ENCODE assay signal across 17 cellular contexts in the genomic region with DNA sequence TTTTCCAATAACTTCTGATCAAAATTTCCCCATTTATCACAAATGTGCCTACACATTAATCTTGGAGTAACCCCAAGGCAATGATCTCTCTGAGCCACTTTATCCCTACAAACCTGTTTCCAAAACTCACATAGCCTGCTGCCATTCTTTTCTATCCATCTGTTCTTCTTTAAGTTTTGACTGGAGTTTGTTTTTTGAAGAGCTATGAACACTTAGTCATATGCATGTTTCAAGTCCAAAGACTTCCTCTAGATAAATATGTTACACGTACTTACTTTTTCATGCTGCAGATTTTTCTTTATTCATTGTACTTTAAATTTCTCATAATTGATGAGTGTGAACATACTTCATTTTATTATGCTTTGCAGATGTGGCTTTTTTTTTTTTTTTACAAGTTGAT.
A peak's percentile ranks its signal among the peaks of the same experiment; 100 is the strongest.
DNase-seq lines count a peak whose midpoint lies in the region; FAIRE-seq and TF ChIP-seq lines count a peak whose summit lies in the region.
"Had no signal": no experiment of that assay in that cellular context is flagged by ENCODE, and none has a peak within 500 bp of the region (broad histone marks: within the 10 kb centered on the region; RNA-seq: fewer than 3 reads in every experiment).

No MANE protein-coding gene starts in this region.

- no peak overlapping the region for H3K4me3 Mint-ChIP-seq in astrocyte (ENCODE audit: unreplicated experiment)
- H3K4me3 Mint-ChIP-seq: GM23338 had no signal

- H3K9me3 Mint-ChIP-seq in astrocyte (ENCODE audit: unreplicated experiment): peaks cover 2% of the 10 kb centered on the region
- H3K9me3 Mint-ChIP-seq: GM23338 had no signal

- H3K4me3 ChIP-seq in astrocyte (ENCODE audit: insufficient read depth, low read depth, low read length) (no peak overlapping the region), fibroblast of mammary gland (ENCODE audit: control insufficient read depth, low read depth, low read length) (no peak overlapping the region), osteoblast (ENCODE audit: insufficient read depth, low read length) (no peak overlapping the region), HAP-1 (no peak overlapping the region)
- H3K4me3 ChIP-seq: GM23338 had no signal

- FAIRE-seq in G401.6 (lab: Jason Lieb, UNC): peak; percentile 81
- no peak for FAIRE-seq in astrocyte (lab: Jason Lieb, UNC)

- no peaks in the 10 kb centered on the region for H3K9me3 ChIP-seq in astrocyte (ENCODE audit: insufficient read depth, low read depth, low read length)
- H3K9me3 ChIP-seq in osteoblast (ENCODE audit: low read depth, low read length): no peaks in the 10 kb centered on the region
- H3K9me3 ChIP-seq in HAP-1: no peaks in the 10 kb centered on the region

- no peaks in the 10 kb centered on the region for H3K36me3 Mint-ChIP-seq in astrocyte (ENCODE audit: low read depth, unreplicated experiment)

- H3K79me2 ChIP-seq in astrocyte (ENCODE audit: insufficient read depth, low read length) (no peaks in the 10 kb centered on the region), osteoblast (ENCODE audit: insufficient read depth, low read length) (no peaks in the 10 kb centered on the region)

- H3K27me3 ChIP-seq in astrocyte (ENCODE audit: insufficient read depth, low read length) (no peaks in the 10 kb centered on the region), osteoblast (ENCODE audit: insufficient read depth, low read length) (no peaks in the 10 kb centered on the region), HAP-1 (ENCODE audit: low read depth) (no peaks in the 10 kb centered on the region)

- TF ChIP-seq CTCF in astrocyte (IDR thresholded peaks at IDR 0.05; ENCODE audit: insufficient read depth, low read depth, low read length) (no peak), fibroblast of mammary gland (conservative IDR thresholded peaks at IDR 0.05; ENCODE audit: control insufficient read depth, insufficient read depth, low read depth, low read length) (no peak), osteoblast (IDR thresholded peaks at IDR 0.05; ENCODE audit: extremely low read depth, low read depth, low read length) (no peak)

- peaks cover under 1% of the 10 kb centered on the region for H3K4me1 Mint-ChIP-seq in astrocyte (ENCODE audit: low read depth, unreplicated experiment)
- H3K4me1 Mint-ChIP-seq: GM23338 had no signal

- H3K27me3 Mint-ChIP-seq in astrocyte (ENCODE audit: low read depth, unreplicated experiment): no peaks in the 10 kb centered on the region

- H2AFZ ChIP-seq in astrocyte (ENCODE audit: low read depth, low read length) (no peak overlapping the region), osteoblast (ENCODE audit: low read length) (no peak overlapping the region)
- H2AFZ ChIP-seq: GM23338 had no signal

- H3K4me1 ChIP-seq in astrocyte (ENCODE audit: insufficient read depth, low read length) (no peaks in the 10 kb centered on the region), osteoblast (ENCODE audit: insufficient read depth, low read length) (peaks cover 5% of the 10 kb centered on the region), HAP-1 (no peaks in the 10 kb centered on the region)

- H3K4me2 ChIP-seq in astrocyte (ENCODE audit: low read length): no peak overlapping the region
- no peak overlapping the region for H3K4me2 ChIP-seq in osteoblast (ENCODE audit: insufficient read depth, low read length)
- H3K4me2 ChIP-seq: GM23338, KMS-11 had no signal

- no peak overlapping the region for H3K9ac ChIP-seq in astrocyte (ENCODE audit: low read length)
- H3K9ac ChIP-seq: KMS-11 had no signal

- H4K20me1 ChIP-seq in astrocyte (ENCODE audit: insufficient read depth, low read length) (no peaks in the 10 kb centered on the region), osteoblast (ENCODE audit: insufficient read depth, low read length) (no peaks in the 10 kb centered on the region)

- no peak overlapping the region for H3K27ac Mint-ChIP-seq in astrocyte (ENCODE audit: unreplicated experiment)
- H3K27ac Mint-ChIP-seq: GM23338 had no signal

- in situ Hi-C loops in HAP-1 (cut with MboI; ENCODE audit: low sequenced_read_pairs): no loop called here

- H3K27ac ChIP-seq in astrocyte (ENCODE audit: low read depth, low read length) (no peak overlapping the region), osteoblast (ENCODE audit: low read depth, low read length) (no peak overlapping the region)
- H3K27ac ChIP-seq: KMS-11 had no signal

- peak; percentile 48 for DNase-seq in astrocyte (ENCODE audit: low read depth)
- peak; percentile 64 for DNase-seq in fibroblast of mammary gland (ENCODE audit: low read depth)
- DNase-seq in osteoblast (ENCODE audit: insufficient read length, low spot score, missing footprints): peak; percentile 72
- DNase-seq in activated CD4-positive, CD25-positive, alpha-beta regulatory T cell treated with anti-CD3 and anti-CD28 coated beads, Interleukin-2, amount 50 U/mL, for 72 hours: no peak
- DNase-seq in activated effector memory CD4-positive, alpha-beta T cell treated with anti-CD3 and anti-CD28 coated beads, Interleukin-2, amount 50 U/mL, for 16 hours: no peak
- no peak for DNase-seq in HAP-1 (ENCODE audit: low spot score in 2 of 2)
- DNase-seq: C1 segment of cervical spinal cord, COR-L47, DMS53, NCI-H1092 treated with DMSO at 0.1 percent for 48 hours, NCI-H1694 treated with DMSO at 0.1 percent for 48 hours, NCI-H446 treated with DMSO at 0.1 percent for 48 hours, NCI-H748 treated with DMSO at 0.1 percent for 48 hours, PC-3 had no signal

- H3K36me3 ChIP-seq in astrocyte (ENCODE audit: insufficient read depth, low read length) (no peaks in the 10 kb centered on the region), osteoblast (ENCODE audit: insufficient read depth, low read length) (no peaks in the 10 kb centered on the region), HAP-1 (replicated peaks) (no peaks in the 10 kb centered on the region)

Comparison
In these comparisons a context has a peak if more than half of its experiments do, and no peak if none do; other contexts are left out.
1. DNase-seq: peak in astrocyte (single experiment), fibroblast of mammary gland (single experiment) and osteoblast (single experiment); none in activated CD4-positive, CD25-positive, alpha-beta regulatory T cell treated with anti-CD3 and anti-CD28 coated beads, Interleukin-2, amount 50 U/mL, for 72 hours (single experiment), activated effector memory CD4-positive, alpha-beta T cell treated with anti-CD3 and anti-CD28 coated beads, Interleukin-2, amount 50 U/mL, for 16 hours (single experiment) and HAP-1 (0 of 2).